In genomic region chr1:56189946-56190920, GRCh38 we compare ENCODE assay signal across 10 cellular contexts.
DNase-seq lines count a peak whose midpoint lies in the region; ATAC-seq and TF ChIP-seq lines count a peak whose summit lies in the region.
"Had no signal": no experiment of that assay in that cellular context is flagged by ENCODE, and none has a peak within 500 bp of the region (broad histone marks: within the 10 kb centered on the region; RNA-seq: fewer than 3 reads in every experiment).

No MANE protein-coding gene starts in this region.

- no peaks in the 10 kb centered on the region for H3K36me3 Mint-ChIP-seq in chondrocyte (ENCODE audit: low read depth)

- WGBS in lung, 2 donors, result 71 to 76% methylated on average over 11 of the region's 11 CpGs

- H3K4me3 ChIP-seq in lung, result no peak overlapping the region

- H3K27me3 ChIP-seq in lung (ENCODE audit: control insufficient read depth, insufficient read depth), result no peaks in the 10 kb centered on the region

- H3K4me1 ChIP-seq in lung (ENCODE audit: control insufficient read depth in 2 of 2, insufficient read depth in 2 of 2, low read length in 2 of 2), result peaks cover 1 to 7% of the 10 kb centered on the region in 2 donors

- no peaks in the 10 kb centered on the region for H3K27me3 Mint-ChIP-seq in chondrocyte (ENCODE audit: low read depth)

- H3K27ac ChIP-seq in lung (ENCODE audit: low read depth in 1 of 2, low read length in 1 of 2), result no peak overlapping the region

- no peaks in the 10 kb centered on the region for H3K9me3 ChIP-seq in lung (ENCODE audit: control insufficient read depth in 2 of 2, insufficient read depth in 1 of 2, low read length in 1 of 2)

- no peak for ATAC-seq in lung (ENCODE audit: insufficient read depth, low FRiP score)
- ATAC-seq: activated CD4-positive, CD25-positive, alpha-beta regulatory T cell treated with anti-CD3 and anti-CD28 coated beads, Interleukin-2, amount 50 U/mL, for 24 hours had no signal

- H3K9me3 Mint-ChIP-seq in chondrocyte (ENCODE audit: low read depth), result no peaks in the 10 kb centered on the region

- DNase-seq in Ammon's horn (ENCODE audit: low spot score) (peak; percentile 27), HuH-7 (ENCODE audit: low spot score) (peak; percentile 20), chondrocyte (ENCODE audit: low spot score) (no peak), lung (ENCODE audit: low spot score) (no peak), HCEC 1CT (no peak), NCI-H446 treated with DMSO at 0.1 percent for 48 hours (lab: John Stamatoyannopoulos, UW) (no peak), EL (no peak), NCI-H187 (lab: John Stamatoyannopoulos, UW) (no peak)
- DNase-seq: KG1 had no signal

- TF ChIP-seq CTCF in chondrocyte (IDR thresholded peaks at IDR 0.05) (peak; percentile 61), lung (IDR thresholded peaks at IDR 0.05; ENCODE audit: control extremely low read depth, extremely low read depth) (peak; percentile 7)

- peaks cover 28% of the 10 kb centered on the region for H3K4me1 Mint-ChIP-seq in chondrocyte (ENCODE audit: low read depth)

- H3K4me3 Mint-ChIP-seq in chondrocyte (ENCODE audit: unreplicated experiment), result no peak overlapping the region

- no peak overlapping the region for H3K27ac Mint-ChIP-seq in chondrocyte (ENCODE audit: unreplicated experiment)

- no peaks in the 10 kb centered on the region for H3K36me3 ChIP-seq in lung (ENCODE audit: control insufficient read depth in 2 of 2, insufficient read depth in 2 of 2, low read length in 2 of 2)

Comparison
In these comparisons a context has a peak if more than half of its experiments do, and no peak if none do; other contexts are left out.
1. DNase-seq: peak in Ammon's horn (single experiment) and HuH-7 (single experiment); none in chondrocyte (single experiment), lung (single experiment), HCEC 1CT (single experiment), NCI-H446 treated with DMSO at 0.1 percent for 48 hours (single experiment), EL (single experiment) and NCI-H187 (0 of 2).